17 cellular contexts compared by ENCODE assay signal in the genomic region with DNA sequence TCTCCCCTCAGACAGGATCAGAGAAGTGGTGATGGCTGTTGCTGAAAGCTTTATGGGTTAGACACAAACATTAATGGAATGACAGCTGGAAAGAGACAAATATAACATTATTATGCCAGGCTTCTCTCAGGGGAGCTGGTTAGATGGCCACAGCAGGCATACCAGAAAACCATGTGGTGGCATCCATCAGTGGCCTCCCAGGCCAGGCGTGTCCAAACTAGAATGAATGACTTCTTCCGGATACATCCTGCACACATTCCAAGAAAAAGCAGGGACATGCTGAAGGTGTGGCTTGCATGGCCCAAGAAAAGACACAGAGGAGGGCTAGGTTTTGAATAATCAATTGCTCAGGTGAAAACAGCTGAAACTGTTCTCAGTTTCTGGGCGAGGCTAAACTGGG.
DNase-seq lines count a peak whose midpoint lies in the region; ATAC-seq and TF ChIP-seq lines count a peak whose summit lies in the region.
"Had no signal": no experiment of that assay in that cellular context is flagged by ENCODE, and none has a peak within 500 bp of the region (broad histone marks: within the 10 kb centered on the region; RNA-seq: fewer than 3 reads in every experiment).

No MANE protein-coding gene starts in this region.

- H3K14ac ChIP-seq in mesenchymal stem cell (ENCODE audit: low read length in 2 of 2): no peak overlapping the region

- ATAC-seq in heart left ventricle: no peak
- ATAC-seq: CD8-positive, alpha-beta T cell had no signal

- peak overlapping the region; percentile 97 for H3K27ac ChIP-seq in SJCRH30
- H3K27ac ChIP-seq in mesenchymal stem cell (ENCODE audit: low read length, poor library complexity, severe bottlenecking): no peak overlapping the region
- H3K27ac ChIP-seq in endodermal cell (ENCODE audit: low read depth, low read length): no peak overlapping the region
- H3K27ac ChIP-seq in heart left ventricle: no peak overlapping the region
- H3K27ac ChIP-seq: C4-2B, HL-60 had no signal

- no peak overlapping the region for H3K27ac Mint-ChIP-seq in endodermal cell
- H3K27ac Mint-ChIP-seq in HFFc6: no peak overlapping the region
- H3K27ac Mint-ChIP-seq: CD8-positive, alpha-beta T cell; H9 had no signal

- H3K4me2 ChIP-seq in mesenchymal stem cell (ENCODE audit: low read length, poor library complexity, severe bottlenecking): no peak overlapping the region

- no peak overlapping the region for H4K91ac ChIP-seq in mesenchymal stem cell (ENCODE audit: low read length)

- no peak overlapping the region for H2BK12ac ChIP-seq in mesenchymal stem cell (ENCODE audit: low read length in 2 of 2)

- no peak overlapping the region for H2AK5ac ChIP-seq in mesenchymal stem cell (ENCODE audit: low read length, severe bottlenecking)

- H3K79me1 ChIP-seq in mesenchymal stem cell (replicated peaks; ENCODE audit: low read length, poor library complexity, severe bottlenecking): no peaks in the 10 kb centered on the region

- no peak overlapping the region for H3K23ac ChIP-seq in mesenchymal stem cell (ENCODE audit: low read length in 2 of 2)

- H3K36me3 ChIP-seq in SJCRH30 (no peaks in the 10 kb centered on the region), mesenchymal stem cell (ENCODE audit: control insufficient read depth in 1 of 2, insufficient read depth in 2 of 2, low read depth in 1 of 2, low read length in 2 of 2) (no peaks in the 10 kb centered on the region), endodermal cell (ENCODE audit: control insufficient read depth, insufficient read depth, low read length) (no peaks in the 10 kb centered on the region), heart left ventricle (no peaks in the 10 kb centered on the region)
- H3K36me3 ChIP-seq: BE2C had no signal

- H3K9me3 Mint-ChIP-seq in endodermal cell (no peaks in the 10 kb centered on the region), HFFc6 (no peaks in the 10 kb centered on the region)
- H3K9me3 Mint-ChIP-seq: CD8-positive, alpha-beta T cell had no signal

- H3K36me3 Mint-ChIP-seq in endodermal cell (ENCODE audit: low read depth) (no peaks in the 10 kb centered on the region), HFFc6 (ENCODE audit: low read depth) (no peaks in the 10 kb centered on the region)
- H3K36me3 Mint-ChIP-seq: CD8-positive, alpha-beta T cell had no signal

- H3K9me3 ChIP-seq in SJCRH30 (replicated peaks) (no peaks in the 10 kb centered on the region), mesenchymal stem cell (ENCODE audit: control insufficient read depth, low read length) (no peaks in the 10 kb centered on the region), endodermal cell (ENCODE audit: control insufficient read depth, low read length) (no peaks in the 10 kb centered on the region), heart left ventricle (no peaks in the 10 kb centered on the region)
- H3K9me3 ChIP-seq: BE2C had no signal

- H3K4me1 Mint-ChIP-seq in endodermal cell (no peaks in the 10 kb centered on the region), HFFc6 (ENCODE audit: low read depth) (peaks cover 10% of the 10 kb centered on the region)

- H3K4me3 ChIP-seq in SJCRH30: no peak overlapping the region; the same call in 1 of the 2 replicates
- H3K4me3 ChIP-seq in epithelial cell of esophagus (ENCODE audit: low read length): no peak overlapping the region
- H3K4me3 ChIP-seq in mesenchymal stem cell (ENCODE audit: insufficient read depth in 1 of 2, low read depth in 1 of 2, low read length in 2 of 2): no peak overlapping the region
- no peak overlapping the region for H3K4me3 ChIP-seq in endodermal cell (ENCODE audit: low read length)
- H3K4me3 ChIP-seq in heart left ventricle: no peak overlapping the region

- 89% methylated on average over 3 of the region's 3 CpGs for WGBS in mesenchymal stem cell
- 90 to 93% methylated on average over 3 of the region's 3 CpGs for WGBS in endodermal cell (ENCODE audit: insufficient coverage in 1 of 2, insufficient read length in 1 of 2), 2 experiments
- 77 to 78% (median 77%) methylated on average over 3 of the region's 3 CpGs for WGBS in heart left ventricle, 4 donors

- intact Hi-C loops in heart left ventricle (cut with DNase I): loop anchor here in 8 of 10 donors (10.0 kb wide), 7 partner anchors 158 to 548 kb away; no protein-coding TSS in a partner anchor

- H3K27me3 Mint-ChIP-seq in endodermal cell (ENCODE audit: insufficient read depth): peaks cover 59% of the 10 kb centered on the region
- peaks cover 59% of the 10 kb centered on the region for H3K27me3 Mint-ChIP-seq in HFFc6 (ENCODE audit: insufficient read depth)

- H2BK5ac ChIP-seq in mesenchymal stem cell (ENCODE audit: low read depth, low read length, poor library complexity, severe bottlenecking): no peak overlapping the region

- no peak overlapping the region for H2BK15ac ChIP-seq in mesenchymal stem cell (ENCODE audit: low read depth, poor library complexity, severe bottlenecking)

- H3K9ac ChIP-seq in mesenchymal stem cell (ENCODE audit: low read length): no peak overlapping the region
- H3K9ac ChIP-seq in endodermal cell (ENCODE audit: extremely low read depth, low read length, poor library complexity, severe bottlenecking): no peak overlapping the region

- DNase-seq in SJCRH30 (peak; percentile 91 to 92), epithelial cell of esophagus (ENCODE audit: low read depth) (peak; percentile 82), mesenchymal stem cell (no peak), endodermal cell (no peak), heart left ventricle (no peak), HFFc6 (no peak)
- no peak for DNase-seq in activated T-cell treated with anti-CD3 and anti-CD28 coated beads, Interleukin-2, amount 50 U/mL, for 1 hour
- DNase-seq: BE2C; CD8-positive, alpha-beta T cell; COR-L47; DMS153; DMS79 treated with DMSO at 0.1 percent for 48 hours; EL; GOT3; H9 had no signal

- H2BK120ac ChIP-seq in mesenchymal stem cell (ENCODE audit: low read depth, low read length): no peak overlapping the region

- H3K4me3 Mint-ChIP-seq in endodermal cell: no peak overlapping the region
- H3K4me3 Mint-ChIP-seq in HFFc6: no peak overlapping the region
- H3K4me3 Mint-ChIP-seq: CD8-positive, alpha-beta T cell; H9 had no signal

- H3K4ac ChIP-seq in mesenchymal stem cell (ENCODE audit: low read depth in 1 of 2, low read length in 2 of 2): no peak overlapping the region

- H2AFZ ChIP-seq in mesenchymal stem cell (ENCODE audit: low read depth, low read length): no peak overlapping the region

- TF ChIP-seq POLR2A in heart left ventricle (IDR thresholded peaks at IDR 0.05): no peak

- H3K27me3 ChIP-seq in SJCRH30: no peaks in the 10 kb centered on the region
- H3K27me3 ChIP-seq in mesenchymal stem cell (ENCODE audit: control insufficient read depth in 1 of 2, insufficient read depth in 1 of 2, low read length in 2 of 2): peaks cover 9 to 63% of the 10 kb centered on the region in 2 experiments
- peaks cover 29% of the 10 kb centered on the region for H3K27me3 ChIP-seq in endodermal cell (ENCODE audit: control insufficient read depth, insufficient read depth, low read length, poor library complexity, severe bottlenecking)
- peaks cover 0 to 4% (median 0%) of the 10 kb centered on the region in 9 donors for H3K27me3 ChIP-seq in heart left ventricle

- H4K8ac ChIP-seq in mesenchymal stem cell (ENCODE audit: low read length): peak overlapping the region; percentile 47

- H3K18ac ChIP-seq in mesenchymal stem cell (ENCODE audit: low read depth in 1 of 2, low read length in 2 of 2): no peak overlapping the region

- TF ChIP-seq CTCF in epithelial cell of esophagus (IDR thresholded peaks at IDR 0.05; ENCODE audit: insufficient read depth, low read depth, low read length, missing control alignments) (no peak), endodermal cell (conservative IDR thresholded peaks at IDR 0.05) (no peak), heart left ventricle (IDR thresholded peaks at IDR 0.05) (no peak), HFFc6 (IDR thresholded peaks at IDR 0.05) (no peak)

- H3K4me1 ChIP-seq in SJCRH30 (peaks cover 40% of the 10 kb centered on the region), mesenchymal stem cell (ENCODE audit: control insufficient read depth, insufficient read depth, low read depth, low read length) (no peaks in the 10 kb centered on the region), endodermal cell (ENCODE audit: control insufficient read depth, insufficient read depth, low read length) (no peaks in the 10 kb centered on the region), heart left ventricle (peaks cover 0 to 5% (median 0%) of the 10 kb centered on the region in 12 donors)
- H3K4me1 ChIP-seq: BE2C had no signal

Comparison
In these comparisons a context has a peak if more than half of its experiments do, and no peak if none do; other contexts are left out.
1. DNase-seq: peak in SJCRH30 (2 of 2) and epithelial cell of esophagus (single experiment); none in mesenchymal stem cell (single experiment), activated T-cell treated with anti-CD3 and anti-CD28 coated beads, Interleukin-2, amount 50 U/mL, for 1 hour (single experiment), endodermal cell (single experiment), heart left ventricle (0 of 5) and HFFc6 (single experiment).